Comparison of ENCODE assay signal across 17 cellular contexts in genomic region chr3:78822741-78823140, GRCh38.
A peak's percentile ranks its signal among the peaks of the same experiment; 100 is the strongest.
DNase-seq lines count a peak whose midpoint lies in the region; ATAC-seq, FAIRE-seq and TF ChIP-seq lines count a peak whose summit lies in the region.
"Had no signal": no experiment of that assay in that cellular context is flagged by ENCODE, and none has a peak within 500 bp of the region (broad histone marks: within the 10 kb centered on the region; RNA-seq: fewer than 3 reads in every experiment).

No MANE protein-coding gene starts in this region.

- no peak for DNase-seq in Right ventricle myocardium superior
- DNase-seq in right atrium auricular region (ENCODE audit: low spot score) = no peak
- DNase-seq in D721Med (ENCODE audit: insufficient read length, low spot score) = no peak
- peak; percentile 60 for DNase-seq in adipocyte (ENCODE audit: low read depth)
- no peak for DNase-seq in left ventricle myocardium superior
- DNase-seq in upper lobe of left lung = no peak
- no peak for DNase-seq in A673 (ENCODE audit: low spot score)
- DNase-seq: BE2C; CD4-positive, alpha-beta memory T cell; DND-41; GDM1; HCEC 1CT; HFFc6 had no signal

- FAIRE-seq in D721Med (lab: Jason Lieb, UNC) = peak; percentile 29
- FAIRE-seq: GM12892 had no signal

- no peaks in the 10 kb centered on the region for H3K27me3 ChIP-seq in right atrium auricular region
- H3K27me3 ChIP-seq in adipocyte (replicated peaks; ENCODE audit: control insufficient read depth, insufficient read depth, low read length) = no peaks in the 10 kb centered on the region
- no peaks in the 10 kb centered on the region for H3K27me3 ChIP-seq in upper lobe of left lung
- no peaks in the 10 kb centered on the region for H3K27me3 ChIP-seq in A673 (replicated peaks; ENCODE audit: insufficient read depth, low read depth, low read length, poor library complexity)

- TF ChIP-seq POLR2A in upper lobe of left lung (IDR thresholded peaks at IDR 0.05) = no peak

- H3K4me3 ChIP-seq in right atrium auricular region = no peak overlapping the region
- no peak overlapping the region for H3K4me3 ChIP-seq in adipocyte (ENCODE audit: low read length)
- no peak overlapping the region for H3K4me3 ChIP-seq in upper lobe of left lung
- H3K4me3 ChIP-seq in A673 (ENCODE audit: low read depth, low read length, poor library complexity, severe bottlenecking) = no peak overlapping the region

- no TSS peak for BruUV-seq in A673 (replicated peaks; lab: Mats Ljungman, UMichigan)

- H3K9me3 ChIP-seq in right atrium auricular region (no peaks in the 10 kb centered on the region), adipocyte (ENCODE audit: control insufficient read depth, low read length) (no peaks in the 10 kb centered on the region), upper lobe of left lung (no peaks in the 10 kb centered on the region), A673 (ENCODE audit: low read depth, low read length, poor library complexity, severe bottlenecking) (no peaks in the 10 kb centered on the region)
- H3K9me3 ChIP-seq: BE2C had no signal

- TF ChIP-seq CTCF in right atrium auricular region (IDR thresholded peaks at IDR 0.05) = no peak
- no peak for TF ChIP-seq CTCF in D721Med (IDR thresholded peaks at IDR 0.05; ENCODE audit: insufficient read depth, missing control alignments)
- TF ChIP-seq CTCF in upper lobe of left lung (IDR thresholded peaks at IDR 0.05) = no peak
- TF ChIP-seq CTCF in A673 (conservative IDR thresholded peaks at IDR 0.05; ENCODE audit: low read depth, low read length) = no peak

- H3K36me3 ChIP-seq in right atrium auricular region (no peaks in the 10 kb centered on the region), adipocyte (ENCODE audit: control insufficient read depth, insufficient read depth, low read length, severe bottlenecking) (no peaks in the 10 kb centered on the region), upper lobe of left lung (no peaks in the 10 kb centered on the region), A673 (ENCODE audit: insufficient read depth, low read length, poor library complexity, severe bottlenecking) (no peaks in the 10 kb centered on the region)
- H3K36me3 ChIP-seq: BE2C had no signal

- CTCF ChIA-PET in A673 (lab: Charles Lee) = no interaction called here

- POLR2A ChIA-PET in A673 (lab: Charles Lee; ENCODE audit: low non-redundant PET) = no interaction called here

- H3K4me1 ChIP-seq in right atrium auricular region = peaks cover 0 to 6% of the 10 kb centered on the region in 2 donors
- H3K4me1 ChIP-seq in adipocyte (ENCODE audit: control insufficient read depth, insufficient read depth, low read length) = peaks cover 22% of the 10 kb centered on the region
- peaks cover 0 to 3% (median 0%) of the 10 kb centered on the region in 4 donors for H3K4me1 ChIP-seq in upper lobe of left lung
- peaks cover 10% of the 10 kb centered on the region for H3K4me1 ChIP-seq in A673 (ENCODE audit: insufficient read depth, low read length, poor library complexity, severe bottlenecking)

- H3K27ac ChIP-seq in right atrium auricular region = no peak overlapping the region
- H3K27ac ChIP-seq in upper lobe of left lung = no peak overlapping the region
- H3K27ac ChIP-seq in A673 (ENCODE audit: low read depth, low read length, poor library complexity, severe bottlenecking) = no peak overlapping the region
- H3K27ac ChIP-seq: C4-2B, HL-60 had no signal

- intact Hi-C loops in Right ventricle myocardium superior (cut with DNase I) (no loop called here), left ventricle myocardium superior (cut with micrococcal nuclease) (no loop called here), A673 (cut with micrococcal nuclease; ENCODE audit: unreplicated experiment) (no loop called here)

- ATAC-seq in Right ventricle myocardium superior (ENCODE audit: poor library complexity) = peak; percentile 22
- ATAC-seq in left ventricle myocardium superior = peak; percentile 47
- no peak for ATAC-seq in upper lobe of left lung (ENCODE audit: low FRiP score in 2 of 2)
- ATAC-seq in GM18907 (IDR thresholded peaks at IDR 0.05; ENCODE audit: unreplicated experiment) = no peak

- TF ChIP-seq EP300 in upper lobe of left lung (IDR thresholded peaks at IDR 0.05) = no peak

- H3K9ac ChIP-seq in adipocyte (ENCODE audit: low read length) = no peak overlapping the region

Comparison
In these comparisons a context has a peak if more than half of its experiments do, and no peak if none do; other contexts are left out.
1. ATAC-seq: peak in Right ventricle myocardium superior (single experiment) and left ventricle myocardium superior (single experiment); none in upper lobe of left lung (0 of 2) and GM18907 (single experiment).